Comparison of ENCODE assay signal across 23 cellular contexts in genomic region chr3:9887478-9887877, GRCh38. TPM values are rescaled to one million over a fixed set of nuclear protein-coding genes. Genes with fewer than 3 reads are reported as not detected.
"Had no signal": no experiment of that assay in that cellular context is flagged by ENCODE, and none has a peak within 500 bp of the region (broad histone marks: within the 10 kb centered on the region; RNA-seq: fewer than 3 reads in every experiment).

No MANE protein-coding gene starts in this region.

- H3K4me3 ChIP-seq: breast epithelium, lower lobe of right lung, stomach, suprapubic skin, tibial nerve had no signal

- H3K27me3 ChIP-seq: breast epithelium, foreskin keratinocyte, stomach, suprapubic skin, tibial nerve had no signal

- DNase-seq: activated B cell treated with CpG ODN at 0.5 μM for 24 hours; activated CD4-positive, alpha-beta T cell treated with anti-CD3 and anti-CD28 coated beads for 36 hours; activated CD4-positive, alpha-beta T cell treated with anti-CD3 and anti-CD28 coated beads, Interleukin-2, amount 50 U/mL, for 48 hours; activated naive CD4-positive, alpha-beta T cell treated with Interleukin-2 at 50 U/mL for 16 hours; activated naive CD8-positive, alpha-beta T cell treated with anti-CD3 and anti-CD28 coated beads, Interleukin-2, amount 10 ng/mL, durations not matched to agents 7 days and 5 days; activated T-cell treated with anti-CD3 and anti-CD28 coated beads, Interleukin-2, amount 50 U/mL, for 48 hours; amniotic stem cell; effector memory CD4-positive, alpha-beta T cell; foreskin keratinocyte; kidney; lower lobe of right lung; naive B cell; small intestine; stimulated activated CD4-positive, alpha-beta T cell treated with anti-CD3 and anti-CD28 coated beads, Interleukin-15, amount 100 ng/mL, for 24 hours; stomach had no signal

- ATAC-seq: activated CD4-positive, alpha-beta T cell treated with anti-CD3 and anti-CD28 coated beads for 36 hours; foreskin keratinocyte; lower lobe of right lung; sciatic nerve; stimulated activated memory B cell treated with anti-CD40 and anti-IgM and Interleukin-4, amounts not matched to agents 10 μg/mL and 1 μg/mL and 100 μg/mL, for 72 hours had no signal

- H3K9me3 ChIP-seq: breast epithelium, lower lobe of right lung, stomach, suprapubic skin, tibial nerve had no signal

- H3K27ac ChIP-seq: breast epithelium, foreskin keratinocyte, lower lobe of right lung, stomach, suprapubic skin, tibial nerve had no signal

- H3K4me1 ChIP-seq: breast epithelium had no signal

- H3K36me3 ChIP-seq: breast epithelium, lower lobe of right lung, suprapubic skin, tibial nerve had no signal

RNA-seq across cellular contexts. Expression of gene CIDEC, which starts 7.4 kb away (rescaled TPM):
- total RNA-seq: activated B cell treated with CpG ODN at 0.5 μM for 24 hours; activated CD4-positive, alpha-beta T cell treated with anti-CD3 and anti-CD28 coated beads for 36 hours; activated naive CD8-positive, alpha-beta T cell treated with anti-CD3 and anti-CD28 coated beads, Interleukin-2, amount 10 ng/mL, durations not matched to agents 7 days and 5 days; dermis microvascular lymphatic vessel endothelial cell; foreskin keratinocyte; kidney; lower lobe of right lung; neural crest cell; urinary bladder had no signal
